ENCODE assay signal across 7 cellular contexts in genomic region chr2:238334885-238335284, GRCh38.
"Had no signal": no experiment of that assay in that cellular context is flagged by ENCODE, and none has a peak within 500 bp of the region (broad histone marks: within the 10 kb centered on the region; RNA-seq: fewer than 3 reads in every experiment).

No MANE protein-coding gene starts in this region.

- DNase-seq: GM23248, GOT3, H7, HFFc6 had no signal

- H2AFZ ChIP-seq: GM23248 had no signal

- H3K4me3 ChIP-seq: GM23248, HAP-1 had no signal

- FAIRE-seq: HepG2 had no signal

- H3K9ac ChIP-seq: GM23248 had no signal

- H3K9me3 ChIP-seq: HAP-1 had no signal

- H3K27ac ChIP-seq: GM23248, HL-60 had no signal

- H3K4me1 ChIP-seq: HAP-1 had no signal
